ENCODE assay signal across 1 cellular context in genomic region chr6:13372688-13373487, GRCh38.
A peak's percentile ranks its signal among the peaks of the same experiment; 100 is the strongest.
TF ChIP-seq lines count a peak whose summit lies in the region.

No MANE protein-coding gene starts in this region.

TF ChIP-seq in endothelial cell of umbilical vein, 7 proteins besides CTCF, POLR2A, EP300 and RAD21 (continued from another document):
- no peak for TF ChIP-seq FOS (IDR thresholded peaks at IDR 0.05; ENCODE audit: borderline replicate concordance, insufficient read depth, low read length)
- no peak for TF ChIP-seq JUN (IDR thresholded peaks at IDR 0.05; ENCODE audit: borderline replicate concordance, insufficient read depth, insufficient read length, low read depth)
- TF ChIP-seq MAX (IDR thresholded peaks at IDR 0.05; ENCODE audit: insufficient read depth, insufficient read length) = no peak
- TF ChIP-seq GATA2 (IDR thresholded peaks at IDR 0.05; ENCODE audit: insufficient read depth, insufficient read length, low read depth, low read length) = peak; percentile 92
